8 cellular contexts compared by ENCODE assay signal in the genomic region with DNA sequence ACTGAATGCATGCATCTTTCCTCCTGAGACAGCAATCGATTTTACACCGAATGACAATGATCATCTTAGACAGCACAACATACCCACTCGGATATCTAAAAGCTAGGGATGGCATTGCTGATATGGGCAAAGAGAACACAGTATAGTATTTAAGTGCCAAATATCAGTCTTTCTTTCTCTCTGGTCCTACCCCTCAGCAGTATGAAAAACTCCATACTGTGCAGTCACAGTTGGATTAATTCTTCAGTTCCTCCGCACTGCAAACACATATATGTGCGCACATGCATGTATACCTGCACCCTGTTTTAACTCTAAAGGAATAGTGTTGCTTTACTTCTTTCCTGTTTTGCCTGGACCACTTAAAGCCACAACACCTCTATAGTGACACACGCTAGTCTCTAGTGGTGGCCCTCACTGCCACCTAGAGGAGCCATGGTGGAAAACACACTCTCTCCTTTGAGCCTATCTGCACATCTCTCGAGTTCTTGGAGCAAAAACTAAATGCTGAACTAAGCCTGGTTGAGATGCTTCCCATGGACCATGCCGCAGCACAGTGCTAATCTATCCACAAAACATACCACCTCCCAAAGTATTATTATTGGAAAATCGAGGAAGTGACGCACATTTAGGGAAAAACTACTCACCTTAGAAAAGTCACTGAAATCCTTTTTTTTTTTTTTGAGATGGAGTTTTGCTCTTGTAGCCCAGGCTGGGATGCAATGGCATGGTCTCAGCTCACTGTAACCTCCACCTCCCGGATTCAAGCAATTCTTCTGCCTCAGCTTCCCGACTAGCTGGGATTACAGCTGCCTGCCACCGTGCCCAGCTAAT. TPM values are rescaled to one million over a fixed set of nuclear protein-coding genes. Genes with fewer than 3 reads are reported as not detected.
DNase-seq lines count a peak whose midpoint lies in the region; ATAC-seq and TF ChIP-seq lines count a peak whose summit lies in the region.

No MANE protein-coding gene starts in this region.

- BruUV-seq in OCI-LY7 (replicated peaks; lab: Mats Ljungman, UMichigan) = no TSS peak

- intact Hi-C loops in OCI-LY7 (cut with micrococcal nuclease; ENCODE audit: unreplicated experiment) = loop anchor here (1.0 kb wide), 1 partner anchor 37 kb away; no protein-coding TSS in a partner anchor

- CTCF ChIA-PET in OCI-LY7 (lab: Charles Lee; ENCODE audit: unreplicated experiment) = interaction anchor here (0.6 to 1.2 kb wide), 2 partner anchors 13 to 37 kb away, joined by 3 to 6 read pairs; no protein-coding TSS in a partner anchor

- no peak overlapping the region for H3K4me3 ChIP-seq in OCI-LY7 (ENCODE audit: low read depth, low read length, poor library complexity, severe bottlenecking)

- H4K20me1 ChIP-seq in OCI-LY7 (ENCODE audit: insufficient read depth, low read length) = no peaks in the 10 kb centered on the region

- H3K79me2 ChIP-seq in OCI-LY7 (ENCODE audit: insufficient read depth, low read depth, low read length) = no peaks in the 10 kb centered on the region

- POLR2A ChIA-PET in OCI-LY7 (lab: Charles Lee) = interaction anchor here (0.7 to 1.6 kb wide), 10 partner anchors 13 to 484 kb away, joined by 3 to 13 read pairs (median 3); no protein-coding TSS in a partner anchor

- ATAC-seq in HG03460 (IDR thresholded peaks at IDR 0.05; ENCODE audit: unreplicated experiment) (peak; percentile 80), omental fat pad (ENCODE audit: low FRiP score) (peak; percentile 73)

- H3K4me1 ChIP-seq in OCI-LY7 (ENCODE audit: insufficient read depth, low read length, poor library complexity, severe bottlenecking) = peaks cover 42% of the 10 kb centered on the region

- H3K27ac ChIP-seq in OCI-LY7 (ENCODE audit: low read depth, low read length, poor library complexity, severe bottlenecking) = no peak overlapping the region

- peak overlapping the region; percentile 27; the same call in 1 of the 2 replicates for H3K4me2 ChIP-seq in OCI-LY7 (ENCODE audit: low read length)

- H3K9me2 ChIP-seq in OCI-LY7 (ENCODE audit: insufficient read depth, low read length) = no peaks in the 10 kb centered on the region

- no peaks in the 10 kb centered on the region for H3K36me3 ChIP-seq in OCI-LY7 (ENCODE audit: insufficient read depth, low read length)

- peak; percentile 18 for DNase-seq in COLO668 (lab: John Stamatoyannopoulos, UW; ENCODE audit: unreplicated experiment)
- DNase-seq in GM19240 (ENCODE audit: insufficient read length, low spot score) = peak; percentile 50
- DNase-seq in OCI-LY7 (ENCODE audit: low spot score) = peak; percentile 86
- peak; percentile 19 for DNase-seq in activated T-helper 1 cell treated with Interleukin-2 at 50 U/mL for 16 hours (ENCODE audit: low read depth)
- peak; percentile 47 for DNase-seq in fibroblast of the conjunctiva (ENCODE audit: low read depth)
- no peak for DNase-seq in omental fat pad (ENCODE audit: low spot score)
- no peak for DNase-seq in cortex of kidney (lab: John Stamatoyannopoulos, UW)

- H2AFZ ChIP-seq in OCI-LY7 (ENCODE audit: low read length) = peak overlapping the region; percentile 53; the same call in 1 of the 2 replicates

- TF ChIP-seq CTCF in OCI-LY7 (conservative IDR thresholded peaks at IDR 0.05; ENCODE audit: low read length) (peak; percentile 93), omental fat pad (IDR thresholded peaks at IDR 0.05) (no peak)

- H3K9me3 ChIP-seq in OCI-LY7 (ENCODE audit: low read length) = no peaks in the 10 kb centered on the region

RNA-seq across cellular contexts. Expression of gene TMEM52B, which starts 11.9 kb away (rescaled TPM):
- not detected in 2 replicates for total RNA-seq in OCI-LY7 (2014; rRNA removed; shearing (Covaris generic))
- total RNA-seq in OCI-LY7 (2022) (0.21 and 0.22 TPM in 2 replicates), omental fat pad (under 1 TPM in 2 of 4 donors, not detected in 2; 0.09 to 0.84 TPM)

RNA-seq across cellular contexts. Expression of gene OLR1, which starts 18.8 kb away (rescaled TPM):
- not detected in 2 replicates for total RNA-seq in OCI-LY7 (2014; rRNA removed; shearing (Covaris generic))
- total RNA-seq in OCI-LY7 (2022) (not detected in 2 replicates), omental fat pad (10 to 100 TPM in 2 of 4 donors, under 1 TPM in 1, not detected in 1; 0.19 to 51.2 (median 35.1) TPM)

RNA-seq across cellular contexts. Expression of gene GABARAPL1, which starts 21.9 kb away (rescaled TPM):
- total RNA-seq in OCI-LY7 (2014; rRNA removed; shearing (Covaris generic)) = 34.2 and 40.7 TPM in 2 replicates
- total RNA-seq in OCI-LY7 (2022) (52.4 and 65.2 TPM in 2 replicates), omental fat pad (100 to 1,000 TPM; 165 to 335 (median 268) TPM)

Comparison
In these comparisons a context has a peak if more than half of its experiments do, and no peak if none do; other contexts are left out.
1. DNase-seq: peak in COLO668 (single experiment), GM19240 (single experiment), OCI-LY7 (single experiment), activated T-helper 1 cell treated with Interleukin-2 at 50 U/mL for 16 hours (single experiment) and fibroblast of the conjunctiva (single experiment); none in omental fat pad (single experiment) and cortex of kidney (single experiment).